ENCODE assay signal across 28 cellular contexts in the genomic region with DNA sequence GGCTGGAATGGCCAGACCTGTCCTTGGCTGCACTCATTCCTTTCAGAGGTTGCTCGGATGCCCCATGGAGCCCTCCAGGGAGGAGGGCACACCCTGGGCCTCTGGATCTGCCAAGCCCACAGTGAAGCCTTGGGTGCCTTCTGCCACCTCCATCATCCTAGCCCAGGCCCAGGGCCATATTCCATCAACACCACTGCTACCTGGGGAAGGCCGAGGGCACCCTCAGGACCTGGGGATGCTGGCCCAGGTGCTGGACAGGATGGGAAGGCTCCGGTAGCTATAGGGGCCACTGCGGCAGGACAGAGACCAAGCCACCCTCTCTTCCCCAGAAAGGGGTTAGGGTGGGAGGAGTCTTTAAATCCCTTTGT. TPM values are rescaled to one million over a fixed set of nuclear protein-coding genes. Genes with fewer than 3 reads are reported as not detected.
"Had no signal": no experiment of that assay in that cellular context is flagged by ENCODE, and none has a peak within 500 bp of the region (broad histone marks: within the 10 kb centered on the region; RNA-seq: fewer than 3 reads in every experiment).

No MANE protein-coding gene starts in this region.

- H3K27ac Mint-ChIP-seq: activated B cell treated with CpG ODN at 0.5 μM for 24 hours; activated CD4-positive, alpha-beta T cell treated with anti-CD3 and anti-CD28 coated beads for 36 hours; activated naive CD4-positive, alpha-beta T cell treated with anti-CD3 and anti-CD28 coated beads, Interleukin-2, amount 10 ng/mL, durations not matched to agents 7 days and 5 days; activated T-helper 2 cell treated with anti-CD3 and anti-CD28 coated beads, Interferon-gamma antibody, Interleukin-2, Interleukin-4, amounts not matched to agents 10 μg/mL and 5 μg/mL and 100 μg/mL, durations not matched to agents 14 hours and 24 hours and 36 hours; memory B cell had no signal

- H3K9me3 ChIP-seq: left ventricle myocardium inferior, upper lobe of right lung had no signal

- H3K27me3 ChIP-seq: upper lobe of right lung had no signal

- H3K27me3 Mint-ChIP-seq: activated CD4-positive, alpha-beta T cell treated with anti-CD3 and anti-CD28 coated beads for 36 hours had no signal

- H3K4me1 ChIP-seq: upper lobe of right lung had no signal

- H3K27ac ChIP-seq: left ventricle myocardium inferior, upper lobe of right lung had no signal

- H3K9me3 Mint-ChIP-seq: activated B cell treated with CpG ODN at 0.5 μM for 24 hours; activated naive CD4-positive, alpha-beta T cell treated with anti-CD3 and anti-CD28 coated beads, Interleukin-2, amount 10 ng/mL, durations not matched to agents 7 days and 5 days; activated T-cell treated with anti-CD3 and anti-CD28 coated beads, Interleukin-2, amount 50 U/mL, for 4 hours; activated T-helper 2 cell treated with anti-CD3 and anti-CD28 coated beads, Interferon-gamma antibody, Interleukin-2, Interleukin-4, amounts not matched to agents 10 μg/mL and 5 μg/mL and 100 μg/mL, durations not matched to agents 14 hours and 24 hours and 36 hours; memory B cell had no signal

- H3K36me3 Mint-ChIP-seq: activated naive CD4-positive, alpha-beta T cell treated with anti-CD3 and anti-CD28 coated beads, Interleukin-2, amount 10 ng/mL, durations not matched to agents 7 days and 5 days; memory B cell had no signal

- DNase-seq: activated CD4-positive, alpha-beta T cell treated with anti-CD3 and anti-CD28 coated beads for 36 hours; activated CD4-positive, alpha-beta T cell treated with anti-CD3 and anti-CD28 coated beads, Interleukin-2, amount 50 U/mL, for 4 hours; activated CD8-positive, alpha-beta memory T cell treated with anti-CD3 and anti-CD28 coated beads, Interleukin-2, amount 50 U/mL, for 48 hours; activated naive CD4-positive, alpha-beta T cell treated with anti-CD3 and anti-CD28 coated beads, Interleukin-2, amount 10 ng/mL, durations not matched to agents 7 days and 5 days; activated T-cell treated with anti-CD3 and anti-CD28 coated beads, Interleukin-2, amount 50 U/mL, for 4 hours; amygdala; dermis blood vessel endothelial cell; effector memory CD4-positive, alpha-beta T cell; foreskin melanocyte; kidney glomerular epithelial cell; left ventricle myocardium inferior; occipital lobe; stimulated activated CD4-positive, alpha-beta T cell treated with anti-CD3 and anti-CD28 coated beads, Interleukin-4, amount 100 ng/mL, for 1 hour; stimulated activated naive CD4-positive, alpha-beta T cell treated with Interleukin-2 at 50 U/mL for 16 hours; T-helper 9 cell had no signal

- ATAC-seq: activated CD4-positive, alpha-beta T cell treated with anti-CD3 and anti-CD28 coated beads for 36 hours; activated T-cell treated with anti-CD3 and anti-CD28 coated beads, Interleukin-2, amount 50 U/mL, for 4 hours; esophagus mucosa; sciatic nerve; upper lobe of right lung had no signal

- H3K4me3 ChIP-seq: left ventricle myocardium inferior, upper lobe of right lung had no signal

- H3K4me3 Mint-ChIP-seq: activated B cell treated with CpG ODN at 0.5 μM for 24 hours; activated CD4-positive, alpha-beta T cell treated with anti-CD3 and anti-CD28 coated beads for 36 hours; activated naive CD4-positive, alpha-beta T cell treated with anti-CD3 and anti-CD28 coated beads, Interleukin-2, amount 10 ng/mL, durations not matched to agents 7 days and 5 days; activated T-cell treated with anti-CD3 and anti-CD28 coated beads, Interleukin-2, amount 50 U/mL, for 4 hours; memory B cell had no signal

- H3K36me3 ChIP-seq: left ventricle myocardium inferior, upper lobe of right lung had no signal

- H3K4me1 Mint-ChIP-seq: activated B cell treated with CpG ODN at 0.5 μM for 24 hours; activated CD4-positive, alpha-beta T cell treated with anti-CD3 and anti-CD28 coated beads for 36 hours; activated naive CD4-positive, alpha-beta T cell treated with anti-CD3 and anti-CD28 coated beads, Interleukin-2, amount 10 ng/mL, durations not matched to agents 7 days and 5 days; memory B cell had no signal

RNA-seq across cellular contexts. Expression of a gene that starts 0.8 kb away (rescaled TPM):
- total RNA-seq: activated B cell treated with CpG ODN at 0.5 μM for 24 hours; activated CD4-positive, alpha-beta T cell treated with anti-CD3 and anti-CD28 coated beads for 36 hours; activated CD8-positive, alpha-beta memory T cell treated with anti-CD3 and anti-CD28 coated beads for 36 hours; activated T-cell treated with anti-CD3 and anti-CD28 coated beads, Interleukin-2, amount 50 U/mL, for 4 hours; activated T-helper 2 cell treated with anti-CD3 and anti-CD28 coated beads, Interferon-gamma antibody, Interleukin-2, Interleukin-4, amounts not matched to agents 10 μg/mL and 5 μg/mL and 100 μg/mL, durations not matched to agents 14 hours and 24 hours and 36 hours; cerebellum; dermis blood vessel endothelial cell; endothelial cell of umbilical vein; esophagus mucosa; mononuclear cell; myocyte; occipital lobe; T-helper 1 cell treated with Interleukin-12 subunit alpha and Interleukin-12 subunit beta and Interleukin-4 antibody, amounts not matched to agents 30 ng/mL and 1 ng/mL, for 36 hours; upper lobe of right lung had no signal
- polyA plus RNA-seq: endothelial cell of umbilical vein, neural cell had no signal

RNA-seq across cellular contexts. Expression of a gene that starts 13.2 kb away (rescaled TPM):
- total RNA-seq: activated B cell treated with CpG ODN at 0.5 μM for 24 hours; activated T-helper 2 cell treated with anti-CD3 and anti-CD28 coated beads, Interferon-gamma antibody, Interleukin-2, Interleukin-4, amounts not matched to agents 10 μg/mL and 5 μg/mL and 100 μg/mL, durations not matched to agents 14 hours and 24 hours and 36 hours; dermis blood vessel endothelial cell; endothelial cell of umbilical vein; mononuclear cell; T-helper 1 cell treated with Interleukin-12 subunit alpha and Interleukin-12 subunit beta and Interleukin-4 antibody, amounts not matched to agents 30 ng/mL and 1 ng/mL, for 36 hours had no signal
- polyA plus RNA-seq: endothelial cell of umbilical vein had no signal
